ENCODE assay signal across 12 cellular contexts in the genomic region with DNA sequence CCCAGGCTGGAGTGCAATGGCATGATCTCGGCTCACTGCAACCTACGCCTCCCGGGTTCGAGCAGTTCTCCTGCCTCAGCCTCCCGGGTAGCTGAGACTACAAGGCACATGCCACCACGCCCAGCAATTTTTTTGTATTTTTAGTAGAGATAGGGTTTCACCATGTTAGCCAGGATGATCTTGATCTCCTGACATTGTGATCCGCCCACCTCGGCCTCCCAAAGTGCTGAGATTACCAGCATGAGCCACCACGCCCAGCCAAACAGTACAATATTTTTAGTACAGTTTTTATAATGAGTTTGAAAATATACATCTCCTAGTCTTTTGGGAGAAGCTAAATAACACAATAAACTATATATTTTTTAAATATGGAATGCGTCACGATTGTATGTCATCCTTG. TPM values are rescaled to one million over a fixed set of nuclear protein-coding genes. Genes with fewer than 3 reads are reported as not detected.
"Had no signal": no experiment of that assay in that cellular context is flagged by ENCODE, and none has a peak within 500 bp of the region (broad histone marks: within the 10 kb centered on the region; RNA-seq: fewer than 3 reads in every experiment).

No MANE protein-coding gene starts in this region.

RNA-seq across cellular contexts. Expression of a gene that starts 46.9 kb away (rescaled TPM):
- total RNA-seq: stomach, subcutaneous adipose tissue, temporal lobe, thoracic aorta, thyroid gland, transverse colon, upper lobe of left lung, upper lobe of right lung, ureter, urinary bladder, uterus, vagina had no signal
- polyA plus RNA-seq: stomach, urinary bladder had no signal
